In genomic region chr13:96229356-96229755, GRCh38 we compare ENCODE assay signal across 8 cellular contexts.
DNase-seq lines count a peak whose midpoint lies in the region; ATAC-seq and TF ChIP-seq lines count a peak whose summit lies in the region.

No MANE protein-coding gene starts in this region.

- H3K27ac ChIP-seq in OCI-LY3 (ENCODE audit: low read length): no peak overlapping the region
- no peak overlapping the region for H3K27ac ChIP-seq in CD4-positive, alpha-beta T cell (ENCODE audit: low read depth, low read length)

- H3K4me2 ChIP-seq in OCI-LY3 (ENCODE audit: low read length): no peak overlapping the region

- H3K36me3 Mint-ChIP-seq in CD4-positive, alpha-beta T cell (ENCODE audit: low read depth): no peaks in the 10 kb centered on the region

- no peak overlapping the region for H3K4me3 Mint-ChIP-seq in CD4-positive, alpha-beta T cell

- DNase-seq in iPS-NIHi11 (ENCODE audit: low spot score) (peak; percentile 19), NCI-H2196 treated with DMSO at 0.1 percent for 48 hours (lab: John Stamatoyannopoulos, UW; ENCODE audit: unreplicated experiment) (no peak), putamen (ENCODE audit: low spot score) (no peak)
- no peak for DNase-seq in CD4-positive, alpha-beta T cell
- DNase-seq in activated CD4-positive, alpha-beta T cell treated with anti-CD3 and anti-CD28 coated beads for 4 hours: no peak

- TF ChIP-seq CTCF in GM12873 (IDR thresholded peaks at IDR 0.05; ENCODE audit: insufficient read depth, low read depth, low read length, missing control alignments) (peak; percentile 72), OCI-LY3 (IDR thresholded peaks at IDR 0.05; ENCODE audit: low read depth, low read length) (peak; percentile 60)
- no peak for TF ChIP-seq CTCF in CD4-positive, alpha-beta T cell (IDR thresholded peaks at IDR 0.05)

- H3K9me3 Mint-ChIP-seq in CD4-positive, alpha-beta T cell: no peaks in the 10 kb centered on the region

- no peaks in the 10 kb centered on the region for H3K79me2 ChIP-seq in OCI-LY3 (ENCODE audit: low read length)

- H3K27me3 Mint-ChIP-seq in CD4-positive, alpha-beta T cell: no peaks in the 10 kb centered on the region

- H2AFZ ChIP-seq in OCI-LY3 (ENCODE audit: low read depth, low read length): no peak overlapping the region

- CTCF ChIA-PET in CD4-positive, alpha-beta T cell (lab: Charles Lee): no interaction called here

- H3K27ac Mint-ChIP-seq in CD4-positive, alpha-beta T cell: no peak overlapping the region

- H3K36me3 ChIP-seq in OCI-LY3 (replicated peaks; ENCODE audit: low read depth, low read length): no peaks in the 10 kb centered on the region

- H3K9me3 ChIP-seq in OCI-LY3 (ENCODE audit: insufficient read depth, low read length): no peaks in the 10 kb centered on the region
- no peaks in the 10 kb centered on the region for H3K9me3 ChIP-seq in CD4-positive, alpha-beta T cell (ENCODE audit: control insufficient read depth, low read length)

- POLR2A ChIA-PET in CD4-positive, alpha-beta T cell (lab: Charles Lee): no interaction called here

- H3K4me3 ChIP-seq in OCI-LY3 (ENCODE audit: low read length): no peak overlapping the region

- H3K27me3 ChIP-seq in OCI-LY3 (ENCODE audit: low read depth, low read length): no peaks in the 10 kb centered on the region
- H3K27me3 ChIP-seq in CD4-positive, alpha-beta T cell (ENCODE audit: control insufficient read depth, insufficient read depth, low read length): no peaks in the 10 kb centered on the region

- H3K4me1 ChIP-seq in OCI-LY3 (ENCODE audit: low read length): no peaks in the 10 kb centered on the region

- no peak overlapping the region for H3K9ac ChIP-seq in OCI-LY3 (ENCODE audit: low read length)

- H3K4me1 Mint-ChIP-seq in CD4-positive, alpha-beta T cell (ENCODE audit: low read depth): no peaks in the 10 kb centered on the region

- no peaks in the 10 kb centered on the region for H4K20me1 ChIP-seq in OCI-LY3 (ENCODE audit: insufficient read depth, low read length)

- intact Hi-C loops in CD4-positive, alpha-beta T cell (cut with DNase I, micrococcal nuclease): no loop called here

- peak; percentile 76 for ATAC-seq in HG02642 (IDR thresholded peaks at IDR 0.05; ENCODE audit: poor library complexity, unreplicated experiment)
- no peak for ATAC-seq in CD4-positive, alpha-beta T cell (ENCODE audit: poor library complexity)
